ENCODE assay signal across 1 cellular context in genomic region chr1:50419192-50419906, GRCh38.
A peak's percentile ranks its signal among the peaks of the same experiment; 100 is the strongest.
TF ChIP-seq lines count a peak whose summit lies in the region.

No MANE protein-coding gene starts in this region.

TF ChIP-seq in H1, 55 proteins besides CTCF, POLR2A, EP300 and RAD21:
- TF ChIP-seq TBP (IDR thresholded peaks at IDR 0.05; ENCODE audit: low read depth, low read length) (no peak), EZH2 (IDR thresholded peaks at IDR 0.05; ENCODE audit: low read depth, low read length, severe bottlenecking) (peak; percentile 76), CTBP2 (IDR thresholded peaks at IDR 0.05; ENCODE audit: borderline replicate concordance, insufficient read depth, insufficient read length, low read length) (no peak), GABPA (IDR thresholded peaks at IDR 0.05; ENCODE audit: borderline replicate concordance, insufficient read depth, low read length) (0 out of 2 replicates have a peak, but pooled peaks have one; percentile 29), HDAC2 (IDR thresholded peaks at IDR 0.05; ENCODE audit: borderline replicate concordance in 1 of 2, low read depth in 2 of 2, low read length in 2 of 2) (no peak), BCL11A (IDR thresholded peaks at IDR 0.05; ENCODE audit: low read depth in 2 of 2, low read length in 2 of 2) (no peak), SP2 (IDR thresholded peaks at IDR 0.05; ENCODE audit: low read length) (no peak), CBX8 (IDR thresholded peaks at IDR 0.05; ENCODE audit: borderline replicate concordance, low read depth, low read length) (peak; percentile 64; the same call in 1 of the 2 replicates), BRCA1 (IDR thresholded peaks at IDR 0.05; ENCODE audit: low read depth, low read length) (no peak), FOSL1 (IDR thresholded peaks at IDR 0.05; ENCODE audit: insufficient read depth, low read depth, low read length) (no peak), RNF2 (IDR thresholded peaks at IDR 0.05; ENCODE audit: borderline replicate concordance, low read depth, low read length, missing control alignments, poor library complexity, severe bottlenecking) (no peak), SUZ12 (IDR thresholded peaks at IDR 0.05; ENCODE audit: low read length) (peak; percentile 33; the same call in 1 of the 2 replicates), USF2 (IDR thresholded peaks at IDR 0.05; ENCODE audit: low read length) (no peak), NRF1 (IDR thresholded peaks at IDR 0.05; ENCODE audit: low read depth, low read length) (no peak), BACH1 (IDR thresholded peaks at IDR 0.05; ENCODE audit: low read length) (no peak)
